Comparison of ENCODE assay signal across 2 cellular contexts in the genomic region with DNA sequence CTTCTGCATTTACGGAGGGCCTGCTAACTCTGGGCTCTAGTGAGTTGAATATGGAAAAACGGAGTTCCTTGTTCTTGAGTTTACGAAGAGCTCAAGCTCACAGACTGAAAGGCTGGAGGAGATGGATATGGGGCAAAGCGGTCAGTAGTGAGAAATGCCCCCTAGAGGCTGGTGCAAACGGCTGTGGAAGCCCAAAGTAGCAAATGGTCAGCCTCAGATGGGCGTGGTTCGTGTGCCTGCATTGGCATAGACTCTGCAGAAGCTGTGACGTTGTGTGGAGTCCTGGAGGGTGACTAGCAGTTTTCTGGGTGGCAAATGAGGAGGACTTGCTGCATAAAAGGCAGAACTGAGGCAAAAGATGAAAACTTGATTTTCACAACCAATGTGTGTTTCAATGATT.
TF ChIP-seq lines count a peak whose summit lies in the region.

No MANE protein-coding gene starts in this region.

TF ChIP-seq in WTC11, 78 proteins besides CTCF, POLR2A, EP300 and RAD21:
- no peak for TF ChIP-seq HMGA2 (CRISPR knock-in tag; IDR thresholded peaks at IDR 0.05)
- no peak for TF ChIP-seq ETV6 (CRISPR knock-in tag; IDR thresholded peaks at IDR 0.05)
- TF ChIP-seq CBFB (CRISPR knock-in tag; IDR thresholded peaks at IDR 0.05; ENCODE audit: low read depth), result no peak
- TF ChIP-seq, protein P1, sequence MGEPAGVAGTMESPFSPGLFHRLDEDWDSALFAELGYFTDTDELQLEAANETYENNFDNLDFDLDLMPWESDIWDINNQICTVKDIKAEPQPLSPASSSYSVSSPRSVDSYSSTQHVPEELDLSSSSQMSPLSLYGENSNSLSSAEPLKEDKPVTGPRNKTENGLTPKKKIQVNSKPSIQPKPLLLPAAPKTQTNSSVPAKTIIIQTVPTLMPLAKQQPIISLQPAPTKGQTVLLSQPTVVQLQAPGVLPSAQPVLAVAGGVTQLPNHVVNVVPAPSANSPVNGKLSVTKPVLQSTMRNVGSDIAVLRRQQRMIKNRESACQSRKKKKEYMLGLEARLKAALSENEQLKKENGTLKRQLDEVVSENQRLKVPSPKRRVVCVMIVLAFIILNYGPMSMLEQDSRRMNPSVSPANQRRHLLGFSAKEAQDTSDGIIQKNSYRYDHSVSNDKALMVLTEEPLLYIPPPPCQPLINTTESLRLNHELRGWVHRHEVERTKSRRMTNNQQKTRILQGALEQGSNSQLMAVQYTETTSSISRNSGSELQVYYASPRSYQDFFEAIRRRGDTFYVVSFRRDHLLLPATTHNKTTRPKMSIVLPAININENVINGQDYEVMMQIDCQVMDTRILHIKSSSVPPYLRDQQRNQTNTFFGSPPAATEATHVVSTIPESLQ (CRISPR knock-in tag; IDR thresholded peaks at IDR 0.05), result no peak
- no peak for TF ChIP-seq ZNF423 (CRISPR knock-in tag; IDR thresholded peaks at IDR 0.05)
- TF ChIP-seq USF2 (CRISPR knock-in tag; IDR thresholded peaks at IDR 0.05), result no peak

TF ChIP-seq in HepG2, 621 proteins besides CTCF, POLR2A, EP300 and RAD21:
- TF ChIP-seq ZNF34 (CRISPR knock-in tag; IDR thresholded peaks at IDR 0.05; ENCODE audit: borderline replicate concordance) (no peak), SNRNP70 (IDR thresholded peaks at IDR 0.05; ENCODE audit: low read depth, low read length) (no peak)
